ENCODE assay signal across 21 cellular contexts in the genomic region with DNA sequence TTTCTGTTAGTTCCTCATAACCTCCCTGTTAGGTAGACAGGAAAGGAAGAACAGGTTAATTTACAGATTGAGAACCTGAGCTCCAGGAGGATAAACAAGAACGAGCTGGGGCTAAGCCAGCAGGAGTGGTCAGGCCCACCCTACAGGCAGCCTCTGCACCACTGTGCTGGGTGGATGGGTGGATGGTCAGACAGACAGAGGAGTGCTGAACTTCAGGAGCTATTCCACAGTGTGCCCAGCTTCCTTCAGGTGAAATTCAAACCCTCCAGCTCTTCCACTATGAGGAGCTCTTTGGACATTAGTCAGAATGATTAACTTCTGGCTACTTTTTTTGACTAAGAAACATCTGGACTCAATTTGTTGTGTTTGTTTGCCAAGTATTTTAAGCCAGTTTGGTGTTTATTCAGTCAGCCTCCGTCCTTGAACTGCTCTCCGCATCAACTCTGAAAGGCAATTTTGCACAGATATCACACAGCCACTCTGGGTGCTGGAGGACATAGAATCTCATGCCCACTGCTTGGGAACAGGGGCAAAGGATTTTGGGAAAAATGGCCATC.
A peak's percentile ranks its signal among the peaks of the same experiment; 100 is the strongest.
DNase-seq lines count a peak whose midpoint lies in the region; ATAC-seq and TF ChIP-seq lines count a peak whose summit lies in the region.
"Had no signal": no experiment of that assay in that cellular context is flagged by ENCODE, and none has a peak within 500 bp of the region (broad histone marks: within the 10 kb centered on the region; RNA-seq: fewer than 3 reads in every experiment).

No MANE protein-coding gene starts in this region.

- H3K9me3 Mint-ChIP-seq in activated naive CD4-positive, alpha-beta T cell treated with anti-CD3 and anti-CD28 coated beads, Interleukin-2, amount 50 U/mL, for 72 hours, result peaks cover 5% of the 10 kb centered on the region in 2 donors
- H3K9me3 Mint-ChIP-seq: dendritic cell treated with granulocyte-macrophage colony-stimulating factor and Interleukin-4, amounts not matched to agents 40 ng/mL and 50 ng/mL, for 4 days had no signal

- no peak overlapping the region for H2AFZ ChIP-seq in mesenchymal stem cell (ENCODE audit: low read depth, low read length)

- H3K4ac ChIP-seq in mesenchymal stem cell (ENCODE audit: low read depth in 1 of 2, low read length in 2 of 2), result no peak overlapping the region

- peaks cover 10% of the 10 kb centered on the region for H3K4me1 ChIP-seq in mesenchymal stem cell (ENCODE audit: control insufficient read depth, insufficient read depth, low read depth, low read length)
- H3K4me1 ChIP-seq: adrenal gland had no signal

- H3K9me3 ChIP-seq in mesenchymal stem cell (ENCODE audit: control insufficient read depth, low read length), result no peaks in the 10 kb centered on the region
- H3K9me3 ChIP-seq: adrenal gland had no signal

- CTCF ChIA-PET in BJ (lab: Yijun Ruan, JAX), result interaction anchor here (1.5 kb wide), 1 partner anchor 16 kb away, joined by 3 read pairs; no protein-coding TSS in a partner anchor

- H3K27ac Mint-ChIP-seq in activated naive CD4-positive, alpha-beta T cell treated with anti-CD3 and anti-CD28 coated beads, Interleukin-2, amount 50 U/mL, for 72 hours, result no peak overlapping the region
- H3K27ac Mint-ChIP-seq: activated T-helper 17 cell treated with anti-CD3 and anti-CD28 coated beads, Interleukin-2, amount 50 U/mL, for 72 hours; dendritic cell treated with granulocyte-macrophage colony-stimulating factor and Interleukin-4, amounts not matched to agents 40 ng/mL and 50 ng/mL, for 4 days had no signal

- no peaks in the 10 kb centered on the region for H3K36me3 Mint-ChIP-seq in activated naive CD4-positive, alpha-beta T cell treated with anti-CD3 and anti-CD28 coated beads, Interleukin-2, amount 50 U/mL, for 72 hours

- peaks cover 1% of the 10 kb centered on the region for H3K79me1 ChIP-seq in mesenchymal stem cell (replicated peaks; ENCODE audit: low read length, poor library complexity, severe bottlenecking)

- no peak overlapping the region for H3K14ac ChIP-seq in mesenchymal stem cell (ENCODE audit: low read length in 2 of 2)

- no peak overlapping the region for H4K91ac ChIP-seq in mesenchymal stem cell (ENCODE audit: low read length)

- H3K4me2 ChIP-seq in mesenchymal stem cell (ENCODE audit: low read length, poor library complexity, severe bottlenecking), result no peak overlapping the region

- peak; percentile 35 for DNase-seq in BJ (ENCODE audit: low read depth)
- DNase-seq in NCI-H146 (lab: John Stamatoyannopoulos, UW), result peak; percentile 36
- peak; percentile 58 for DNase-seq in dedifferentiated amniotic fluid mesenchymal stem cell (ENCODE audit: extremely low spot score)
- no peak for DNase-seq in mesenchymal stem cell
- no peak for DNase-seq in dermis blood vessel endothelial cell
- no peak for DNase-seq in activated naive CD4-positive, alpha-beta T cell treated with anti-CD3 and anti-CD28 coated beads, Interleukin-2, amount 50 U/mL, for 72 hours (ENCODE audit: low spot score in 2 of 2)
- DNase-seq in CD1c-positive myeloid dendritic cell (ENCODE audit: extremely low spot score), result no peak
- DNase-seq: activated CD4-positive, CD25-positive, alpha-beta regulatory T cell; C1 segment of cervical spinal cord; DMS79; left cardiac atrium; NCI-H1105 treated with DMSO at 0.1 percent for 48 hours; NCI-H2227 treated with DMSO at 0.1 percent for 48 hours; SIG-M5; stimulated activated CD4-positive, alpha-beta T cell treated with anti-CD3 and anti-CD28 coated beads, Interleukin-2, amount 100 ng/mL, for 48 hours; T-helper 2 cell had no signal

- H3K23ac ChIP-seq in mesenchymal stem cell (ENCODE audit: low read length in 2 of 2), result no peak overlapping the region

- no peak overlapping the region for H2BK120ac ChIP-seq in mesenchymal stem cell (ENCODE audit: low read depth, low read length)

- 51% methylated on average over 3 of the region's 3 CpGs for WGBS in mesenchymal stem cell

- H3K4me3 ChIP-seq in BJ (ENCODE audit: low read depth, low read length) (no peak overlapping the region), mesenchymal stem cell (ENCODE audit: insufficient read depth in 1 of 2, low read depth in 1 of 2, low read length in 2 of 2) (no peak overlapping the region)
- H3K4me3 ChIP-seq: adrenal gland, K562 had no signal

- H3K27ac ChIP-seq in mesenchymal stem cell (ENCODE audit: low read length, poor library complexity, severe bottlenecking), result no peak overlapping the region
- H3K27ac ChIP-seq: adrenal gland, HL-60 had no signal

- peak overlapping the region; percentile 43 for H3K9ac ChIP-seq in mesenchymal stem cell (ENCODE audit: low read length)

- H2AK5ac ChIP-seq in mesenchymal stem cell (ENCODE audit: low read length, severe bottlenecking), result no peak overlapping the region

- H3K18ac ChIP-seq in mesenchymal stem cell (ENCODE audit: low read depth in 1 of 2, low read length in 2 of 2), result no peak overlapping the region

- no peak overlapping the region for H2BK15ac ChIP-seq in mesenchymal stem cell (ENCODE audit: low read depth, poor library complexity, severe bottlenecking)

- no peaks in the 10 kb centered on the region for H3K27me3 ChIP-seq in BJ (ENCODE audit: control insufficient read depth, insufficient read depth, low read length)
- no peaks in the 10 kb centered on the region for H3K27me3 ChIP-seq in mesenchymal stem cell (ENCODE audit: control insufficient read depth in 1 of 2, insufficient read depth in 1 of 2, low read length in 2 of 2)
- H3K27me3 ChIP-seq: adrenal gland had no signal

- POLR2A ChIA-PET in BJ (lab: Charles Lee), result interaction anchor here (0.6 kb wide), 1 partner anchor 1832 kb away, joined by 5 read pairs; no protein-coding TSS in a partner anchor

- H3K36me3 ChIP-seq in BJ (ENCODE audit: control insufficient read depth, insufficient read depth, low read length) (no peaks in the 10 kb centered on the region), mesenchymal stem cell (ENCODE audit: control insufficient read depth in 1 of 2, insufficient read depth in 2 of 2, low read depth in 1 of 2, low read length in 2 of 2) (no peaks in the 10 kb centered on the region)
- H3K36me3 ChIP-seq: adrenal gland had no signal

- no peak for ATAC-seq in activated naive CD4-positive, alpha-beta T cell treated with anti-CD3 and anti-CD28 coated beads, Interleukin-2, amount 50 U/mL, for 72 hours
- ATAC-seq: activated T-helper 17 cell treated with anti-CD3 and anti-CD28 coated beads, Interleukin-2, amount 50 U/mL, for 72 hours; K562 had no signal

- no peak overlapping the region for H2BK5ac ChIP-seq in mesenchymal stem cell (ENCODE audit: low read depth, low read length, poor library complexity, severe bottlenecking)

- TF ChIP-seq CTCF in BJ (IDR thresholded peaks at IDR 0.05; ENCODE audit: insufficient read depth, low read depth, low read length), result no peak

- H4K8ac ChIP-seq in mesenchymal stem cell (ENCODE audit: low read length), result no peak overlapping the region

- no peak overlapping the region for H2BK12ac ChIP-seq in mesenchymal stem cell (ENCODE audit: low read length in 2 of 2)

Comparison
In these comparisons a context has a peak if more than half of its experiments do, and no peak if none do; other contexts are left out.
1. DNase-seq: peak in BJ (single experiment), NCI-H146 (single experiment) and dedifferentiated amniotic fluid mesenchymal stem cell (single experiment); none in mesenchymal stem cell (single experiment), dermis blood vessel endothelial cell (single experiment), activated naive CD4-positive, alpha-beta T cell treated with anti-CD3 and anti-CD28 coated beads, Interleukin-2, amount 50 U/mL, for 72 hours (0 of 2) and CD1c-positive myeloid dendritic cell (single experiment).